31 cellular contexts compared by ENCODE assay signal in genomic region chr12:132577191-132577920, GRCh38. TPM values are rescaled to one million over a fixed set of nuclear protein-coding genes. Genes with fewer than 3 reads are reported as not detected.
"Had no signal": no experiment of that assay in that cellular context is flagged by ENCODE, and none has a peak within 500 bp of the region (broad histone marks: within the 10 kb centered on the region; RNA-seq: fewer than 3 reads in every experiment).

No MANE protein-coding gene starts in this region.

- DNase-seq: IMR-90, Kasumi-1, MM.1S, MV-4-11, NCI-H1048, NCI-H1105, NCI-H1417, NCI-H146, NCI-H1694 treated with DMSO at 0.1 percent for 48 hours, NCI-H1930, NCI-H2081, NCI-H2171, NCI-H226, NCI-H446, NCI-H510A, NCI-H524 treated with DMSO at 0.1 percent for 48 hours, NCI-H69, NCI-H774, PC-9, Peyer's patch, Right ventricle myocardium superior, SIG-M5 had no signal

- H3K27ac ChIP-seq: KMS-11, PC-9, Peyer's patch, SJSA1, SK-N-MC had no signal

- H3K4me1 ChIP-seq: Peyer's patch, SJSA1 had no signal

- H2AFZ ChIP-seq: PC-9 had no signal

- H3K36me3 ChIP-seq: SJSA1 had no signal

- H3K4me2 ChIP-seq: KMS-11, PC-9 had no signal

- FAIRE-seq: HepG2 had no signal

- H3K9me3 ChIP-seq: Peyer's patch, SJSA1 had no signal

- H3K27me3 ChIP-seq: Peyer's patch, SJSA1 had no signal

- ATAC-seq: HepG2 had no signal

- H3K4me3 ChIP-seq: PC-9, Peyer's patch, SJSA1, SK-N-MC had no signal

- H3K9ac ChIP-seq: KMS-11 had no signal

RNA-seq across cellular contexts. Expression of gene LRCOL1, which starts 33.0 kb away (rescaled TPM):
- total RNA-seq: HepG2; HT-29; IMR-90; M059J; OCI-LY7; PC-9; Peyer's patch; Right ventricle myocardium superior; RPMI7951; SJSA1; T-helper 1 cell treated with Interleukin-12 subunit alpha and Interleukin-12 subunit beta and Interleukin-4 antibody, amounts not matched to agents 30 ng/mL and 1 ng/mL, for 36 hours had no signal
- polyA plus RNA-seq: HepG2 had no signal

RNA-seq across cellular contexts. Expression of gene P2RX2, which starts 41.2 kb away (rescaled TPM):
- total RNA-seq: HepG2; HT-29; IMR-90; M059J; OCI-LY7; PC-9; Right ventricle myocardium superior; RPMI7951; SJSA1; T-helper 1 cell treated with Interleukin-12 subunit alpha and Interleukin-12 subunit beta and Interleukin-4 antibody, amounts not matched to agents 30 ng/mL and 1 ng/mL, for 36 hours had no signal
- polyA plus RNA-seq: HepG2, IMR-90 had no signal
